In genomic region chr12:52023976-52024688, GRCh38 we compare ENCODE assay signal across 8 cellular contexts. TPM values are rescaled to one million over a fixed set of nuclear protein-coding genes. Genes with fewer than 3 reads are reported as not detected.
DNase-seq lines count a peak whose midpoint lies in the region; ATAC-seq and TF ChIP-seq lines count a peak whose summit lies in the region.

No MANE protein-coding gene starts in this region.

- peak overlapping the region; percentile 84 to 96 (median 94) for H3K4me2 ChIP-seq in BLaER1 treated with 17β-estradiol and CSF1 and Interleukin-3, amounts not matched to agents 10 nM and 100 nM
- H3K4me2 ChIP-seq in Karpas-422 (ENCODE audit: low read depth, low read length, poor library complexity, severe bottlenecking), result peak overlapping the region; percentile 71

- TF ChIP-seq CTCF in choroid plexus epithelial cell (conservative IDR thresholded peaks at IDR 0.05; ENCODE audit: low read depth, low read length) (no peak), nephron (IDR thresholded peaks at IDR 0.05; ENCODE audit: unreplicated experiment in 3 of 3) (peak in 2 of 3 experiments; percentile 25 to 50)

- DNase-seq in Karpas-422, result no peak
- DNase-seq in choroid plexus epithelial cell (ENCODE audit: low read depth), result no peak
- no peak for DNase-seq in DMS 273 (lab: John Stamatoyannopoulos, UW; ENCODE audit: unreplicated experiment)
- no peak for DNase-seq in stimulated activated CD4-positive, alpha-beta T cell treated with anti-CD3 and anti-CD28 coated beads, Interleukin-4, amount 100 ng/mL, for 24 hours

- no peak overlapping the region for H3K27ac Mint-ChIP-seq in nephron

- no peak for ATAC-seq in GM19455 (IDR thresholded peaks at IDR 0.05; ENCODE audit: unreplicated experiment)
- no peak for ATAC-seq in HG03432 (IDR thresholded peaks at IDR 0.05; ENCODE audit: unreplicated experiment)

- no peaks in the 10 kb centered on the region for H3K79me2 ChIP-seq in Karpas-422 (ENCODE audit: low read length)

- peak overlapping the region; percentile 53 to 72 (median 60) for H3K4me3 ChIP-seq in BLaER1 treated with 17β-estradiol and CSF1 and Interleukin-3, amounts not matched to agents 10 nM and 100 nM
- H3K4me3 ChIP-seq in Karpas-422 (ENCODE audit: low read length), result peak overlapping the region; percentile 60; the same call in 1 of the 2 replicates
- H3K4me3 ChIP-seq in choroid plexus epithelial cell (ENCODE audit: low read depth, low read length), result peak overlapping the region; percentile 56

- no peaks in the 10 kb centered on the region for H3K36me3 ChIP-seq in BLaER1 treated with 17β-estradiol and CSF1 and Interleukin-3, amounts not matched to agents 10 nM and 100 nM
- H3K36me3 ChIP-seq in Karpas-422 (ENCODE audit: insufficient read depth, low read length), result no peaks in the 10 kb centered on the region

- peaks cover 22% of the 10 kb centered on the region for H3K27me3 Mint-ChIP-seq in nephron (ENCODE audit: low read depth)

- H3K9me2 ChIP-seq in Karpas-422 (replicated peaks; ENCODE audit: insufficient read depth, low read length), result no peaks in the 10 kb centered on the region

- no peaks in the 10 kb centered on the region for H3K27me3 ChIP-seq in BLaER1 treated with 17β-estradiol and CSF1 and Interleukin-3, amounts not matched to agents 10 nM and 100 nM
- 0 out of 2 replicates have a peak, but pooled peaks cover 2% of the 10 kb centered on the region for H3K27me3 ChIP-seq in Karpas-422 (ENCODE audit: low read length)

- H4K20me1 ChIP-seq in BLaER1 treated with 17β-estradiol and CSF1 and Interleukin-3, amounts not matched to agents 10 nM and 100 nM, result no peaks in the 10 kb centered on the region
- H4K20me1 ChIP-seq in Karpas-422 (ENCODE audit: insufficient read depth, low read depth, low read length), result no peaks in the 10 kb centered on the region

- H3K27ac ChIP-seq in BLaER1 treated with 17β-estradiol and CSF1 and Interleukin-3, amounts not matched to agents 10 nM and 100 nM, result peak overlapping the region in 10 of 11 experiments; percentile 16 to 82 (median 72); a peak in 17 of 22 replicates
- no peak overlapping the region for H3K27ac ChIP-seq in Karpas-422 (ENCODE audit: low read length)

- no peaks in the 10 kb centered on the region for H3K9me3 ChIP-seq in BLaER1 treated with 17β-estradiol and CSF1 and Interleukin-3, amounts not matched to agents 10 nM and 100 nM (replicated peaks in 1 of 11)
- H3K9me3 ChIP-seq in Karpas-422 (ENCODE audit: low read length), result no peaks in the 10 kb centered on the region

- peaks cover 3% of the 10 kb centered on the region for H3K9me3 Mint-ChIP-seq in nephron

- peaks cover 33% of the 10 kb centered on the region for H3K4me1 Mint-ChIP-seq in nephron

- H3K4me1 ChIP-seq in BLaER1 treated with 17β-estradiol and CSF1 and Interleukin-3, amounts not matched to agents 10 nM and 100 nM, result peaks cover 52 to 89% (median 85%) of the 10 kb centered on the region in 10 experiments
- peaks cover 63% of the 10 kb centered on the region for H3K4me1 ChIP-seq in Karpas-422 (ENCODE audit: low read length)

- H3K36me3 Mint-ChIP-seq in nephron (ENCODE audit: low read depth), result no peaks in the 10 kb centered on the region

- H3K4me3 Mint-ChIP-seq in nephron, result peak overlapping the region; percentile 75 to 81 (median 81)

- peak overlapping the region; percentile 48; the same call in 1 of the 2 replicates for H2AFZ ChIP-seq in Karpas-422 (ENCODE audit: low read length)

- H3K9ac ChIP-seq in BLaER1 treated with 17β-estradiol and CSF1 and Interleukin-3, amounts not matched to agents 10 nM and 100 nM, result peak overlapping the region; percentile 56 to 79 (median 71); a peak in 21 of 22 replicates
- peak overlapping the region; percentile 59; the same call in 1 of the 2 replicates for H3K9ac ChIP-seq in Karpas-422 (ENCODE audit: low read length)

RNA-seq across cellular contexts. Expression of gene TAMALIN, which starts 17.4 kb away (rescaled TPM):
- 0.47 TPM in 1 of 2 replicates, not detected in the other for total RNA-seq in Karpas-422 (2014; rRNA removed; shearing (Covaris generic); ENCODE audit: low replicate concordance)

RNA-seq across cellular contexts. Expression of gene NR4A1, which starts 27.1 kb away (rescaled TPM):
- total RNA-seq in Karpas-422 (2014; rRNA removed; shearing (Covaris generic); ENCODE audit: low replicate concordance), result 11.7 and 26.9 TPM in 2 replicates

RNA-seq across cellular contexts. Expression of gene ATG101, which starts 45.6 kb away (rescaled TPM):
- 31.9 and 63.0 TPM in 2 replicates for total RNA-seq in Karpas-422 (2014; rRNA removed; shearing (Covaris generic); ENCODE audit: low replicate concordance)

RNA-seq across cellular contexts. Expression of gene SMIM41, which starts 55.4 kb away (rescaled TPM):
- total RNA-seq in Karpas-422 (2014; rRNA removed; shearing (Covaris generic); ENCODE audit: low replicate concordance), result 0.75 TPM in 1 of 2 replicates, not detected in the other
